29 cellular contexts compared by ENCODE assay signal in the genomic region with DNA sequence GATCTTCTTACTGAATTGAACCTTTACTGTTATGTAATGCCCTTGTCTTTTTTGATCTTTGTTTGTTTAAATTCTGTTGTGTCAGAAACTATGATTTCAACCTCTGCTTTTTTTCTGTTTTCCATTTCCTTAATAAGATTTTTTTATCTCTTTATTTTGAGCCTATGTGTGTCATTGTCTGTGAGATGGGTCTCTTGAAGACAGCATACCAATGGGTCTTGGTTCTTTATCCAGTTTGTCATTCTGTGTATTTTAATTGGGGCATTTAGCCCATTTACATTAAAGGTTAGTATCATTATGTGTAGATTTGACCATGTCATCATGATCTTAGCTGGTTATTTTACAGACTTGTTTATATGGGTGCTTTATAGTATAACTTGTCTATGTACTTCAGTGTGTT.
"Had no signal": no experiment of that assay in that cellular context is flagged by ENCODE, and none has a peak within 500 bp of the region (broad histone marks: within the 10 kb centered on the region; RNA-seq: fewer than 3 reads in every experiment).

No MANE protein-coding gene starts in this region.

- H3K4me3 ChIP-seq: adrenal gland, ascending aorta, body of pancreas, breast epithelium, cardiac muscle cell had no signal

- H3K4me1 ChIP-seq: adrenal gland, ascending aorta, body of pancreas, breast epithelium had no signal

- H3K9me3 ChIP-seq: adrenal gland, ascending aorta, body of pancreas had no signal

- DNase-seq: activated effector memory CD4-positive, alpha-beta T cell treated with anti-CD3 and anti-CD28 coated beads, Interleukin-2, amount 50 U/mL, for 16 hours; activated effector memory CD4-positive, alpha-beta T cell treated with Interleukin-2 at 50 U/mL for 16 hours; activated gamma-delta T cell; activated gamma-delta T cell treated with Interleukin-2 at 50 U/mL for 16 hours; activated naive CD4-positive, alpha-beta T cell; activated naive CD4-positive, alpha-beta T cell treated with anti-CD3 and anti-CD28 coated beads for 36 hours; activated naive CD4-positive, alpha-beta T cell treated with anti-CD3 and anti-CD28 coated beads, Interleukin-2, amount 10 ng/mL, durations not matched to agents 7 days and 5 days; activated naive CD4-positive, alpha-beta T cell treated with anti-CD3 and anti-CD28 coated beads, Interleukin-2, amount 50 U/mL, for 16 hours; activated naive CD4-positive, alpha-beta T cell treated with Interleukin-2 at 50 U/mL for 16 hours; activated naive CD8-positive, alpha-beta T cell treated with anti-CD3 and anti-CD28 coated beads for 36 hours; activated naive CD8-positive, alpha-beta T cell treated with anti-CD3 and anti-CD28 coated beads, Interleukin-2, amount 10 ng/mL, durations not matched to agents 7 days and 5 days; activated naive CD8-positive, alpha-beta T cell treated with anti-CD3 and anti-CD28 coated beads, Interleukin-2, amount 50 U/mL, for 24 hours; activated T-cell treated with anti-CD3 and anti-CD28 coated beads, Interleukin-2, amount 50 U/mL, for 24 hours; activated T-cell treated with anti-CD3 and anti-CD28 coated beads, Interleukin-2, amount 50 U/mL, for 4 hours; activated T-cell treated with anti-CD3 and anti-CD28 coated beads, Interleukin-2, amount 50 U/mL, for 48 hours; activated T-cell treated with anti-CD3 and anti-CD28 coated beads, Interleukin-2, amount 50 U/mL, for 72 hours; adrenal gland; amniotic stem cell; amygdala; anterior cingulate cortex; aorta; body of pancreas; brain microvascular endothelial cell; caudate nucleus; central memory CD4-positive, alpha-beta T cell; cerebellar nuclear complex had no signal

- H3K27ac ChIP-seq: adrenal gland, ascending aorta, body of pancreas, brain microvascular endothelial cell, breast epithelium, cardiac muscle cell had no signal

- H3K36me3 ChIP-seq: adrenal gland, ascending aorta, brain microvascular endothelial cell, breast epithelium, cardiac muscle cell had no signal
